In the genomic region with DNA sequence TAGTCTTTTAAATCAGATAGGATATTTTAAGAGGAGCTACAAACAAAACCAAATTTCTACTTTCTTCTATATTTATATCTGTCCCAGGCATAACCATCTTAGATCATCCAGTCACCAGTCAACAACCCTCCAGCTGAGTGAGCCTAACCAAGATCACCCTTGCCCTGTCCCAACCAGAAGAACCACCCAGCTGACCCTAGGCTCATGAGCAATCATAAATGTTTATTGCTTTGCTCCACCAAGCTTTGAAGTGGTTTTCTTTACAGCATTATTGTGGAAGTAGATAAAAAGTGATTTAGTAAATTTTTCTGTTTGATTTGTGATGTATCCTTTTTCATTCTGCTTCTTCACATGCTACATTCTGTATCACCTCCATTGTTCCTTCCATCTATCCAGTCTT, we compare ENCODE assay signal across 21 cellular contexts.
"Had no signal": no experiment of that assay in that cellular context is flagged by ENCODE, and none has a peak within 500 bp of the region (broad histone marks: within the 10 kb centered on the region; RNA-seq: fewer than 3 reads in every experiment).

No MANE protein-coding gene starts in this region.

- H3K4me1 ChIP-seq: lower lobe of right lung, prostate gland, sigmoid colon, spleen, tibial nerve, upper lobe of left lung had no signal

- H3K27ac ChIP-seq: dorsolateral prefrontal cortex, epithelial cell of prostate, lower lobe of right lung, prostate gland, sigmoid colon, skin epidermis, spleen, thoracic aorta, tibial nerve, upper lobe of left lung had no signal

- H3K9me3 ChIP-seq: lower lobe of right lung, prostate gland, sigmoid colon, spleen, thoracic aorta, tibial nerve, upper lobe of left lung had no signal

- H3K27me3 ChIP-seq: dorsolateral prefrontal cortex, sigmoid colon, spleen, tibial nerve, upper lobe of left lung had no signal

- ATAC-seq: esophagus mucosa; left ventricle myocardium superior; lower lobe of right lung; naive thymus-derived CD8-positive, alpha-beta T cell; right cardiac atrium; stimulated activated memory B cell treated with anti-CD40 and anti-IgM and Interleukin-4, amounts not matched to agents 10 μg/mL and 1 μg/mL and 100 μg/mL, for 72 hours; stimulated activated naive CD8-positive, alpha-beta T cell treated with anti-CD3 and anti-CD28 coated beads, Interleukin-15, Interleukin-2, amounts not matched to agents 100 U/mL and 50 U/mL, for 24 hours had no signal

- H3K36me3 ChIP-seq: lower lobe of right lung, prostate gland, sigmoid colon, spleen, thoracic aorta, tibial nerve, upper lobe of left lung had no signal

- DNase-seq: dorsolateral prefrontal cortex; effector CD4-positive, alpha-beta T cell; hypothalamus; left ventricle myocardium superior; lower lobe of right lung; naive thymus-derived CD8-positive, alpha-beta T cell; nephron progenitor cell; nucleus accumbens; right cardiac atrium; sigmoid colon; spleen; stimulated activated CD4-positive, alpha-beta T cell treated with anti-CD3 and anti-CD28 coated beads, Interleukin-4, amount 100 ng/mL, for 4 hours; stimulated activated naive CD8-positive, alpha-beta T cell treated with anti-CD3 and anti-CD28 coated beads, Interleukin-15, Interleukin-2, amounts not matched to agents 100 U/mL and 50 U/mL, for 24 hours; upper lobe of left lung had no signal

- H3K4me3 ChIP-seq: dorsolateral prefrontal cortex, lower lobe of right lung, prostate gland, sigmoid colon, skin epidermis, spleen, thoracic aorta, tibial nerve, upper lobe of left lung had no signal
